1 cellular context compared by ENCODE assay signal in genomic region chr9:19748278-19749126, GRCh38.
TF ChIP-seq lines count a peak whose summit lies in the region.

No MANE protein-coding gene starts in this region.

TF ChIP-seq in K562, 482 proteins besides CTCF, POLR2A, EP300 and RAD21 (continued from another document and continues in another):
- no peak for TF ChIP-seq EGR1 (conservative IDR thresholded peaks at IDR 0.05)
- no peak for TF ChIP-seq PKNOX1 (IDR thresholded peaks at IDR 0.05)
- TF ChIP-seq CBFA2T3 (IDR thresholded peaks at IDR 0.05): peak; percentile 95
- no peak for TF ChIP-seq DIDO1 (tag; IDR thresholded peaks at IDR 0.05; ENCODE audit: low read depth)
- no peak for TF ChIP-seq MTF1 (CRISPR knock-in tag; IDR thresholded peaks at IDR 0.05; ENCODE audit: borderline replicate concordance)
- TF ChIP-seq ZKSCAN1 (IDR thresholded peaks at IDR 0.05; ENCODE audit: low read depth, low read length): no peak
- peak; percentile 28 to 69; a peak in 2 of 4 replicates for TF ChIP-seq RCOR1 (IDR thresholded peaks at IDR 0.05; ENCODE audit: borderline replicate concordance in 1 of 2, low read depth in 2 of 2, low read length in 2 of 2)
- TF ChIP-seq RBM25 (IDR thresholded peaks at IDR 0.05; ENCODE audit: low read depth, low read length, severe bottlenecking): no peak
- TF ChIP-seq YY1 (IDR thresholded peaks at IDR 0.05; ENCODE audit: borderline replicate concordance in 1 of 3, control insufficient read depth in 1 of 3, extremely low read depth in 1 of 3, insufficient read depth in 3 of 3, insufficient read length in 1 of 3, insufficient replicate concordance in 2 of 3, low read depth in 1 of 3, low read length in 2 of 3): no peak
- TF ChIP-seq NR3C1 (CRISPR knock-in tag; IDR thresholded peaks at IDR 0.05): no peak
- no peak for TF ChIP-seq CEBPG (CRISPR knock-in tag; IDR thresholded peaks at IDR 0.05)
- peak in 1 of 2 experiments; percentile 47; a peak in 1 of 4 replicates for TF ChIP-seq CEBPG (tag; conservative IDR thresholded peaks at IDR 0.05 in 1 of 2, IDR thresholded peaks at IDR 0.05 in 1 of 2)
- no peak for TF ChIP-seq LARP7 (IDR thresholded peaks at IDR 0.05)
- TF ChIP-seq USF2 (CRISPR knock-in tag; IDR thresholded peaks at IDR 0.05): no peak
- TF ChIP-seq GABPA (tag; conservative IDR thresholded peaks at IDR 0.05; ENCODE audit: low read depth): peak; percentile 65
- no peak for TF ChIP-seq ZNF121 (CRISPR knock-in tag; conservative IDR thresholded peaks at IDR 0.05)
- TF ChIP-seq ETV6 (IDR thresholded peaks at IDR 0.05; ENCODE audit: borderline replicate concordance in 1 of 2, low read depth in 2 of 2, low read length in 1 of 2): peak; percentile 79 to 96; a peak in 3 of 4 replicates
- TF ChIP-seq ETV6 (CRISPR knock-in tag; IDR thresholded peaks at IDR 0.05; ENCODE audit: borderline replicate concordance): no peak
- peak; percentile 67; the same call in 1 of the 2 replicates for TF ChIP-seq NCOA1 (IDR thresholded peaks at IDR 0.05; ENCODE audit: low read depth)
- peak; percentile 77 for TF ChIP-seq NFE2 (IDR thresholded peaks at IDR 0.05; ENCODE audit: low read depth)
- peak; percentile 89 for TF ChIP-seq JUND (IDR thresholded peaks at IDR 0.05; ENCODE audit: borderline replicate concordance, low read depth, low read length)
- TF ChIP-seq JUND (tag; IDR thresholded peaks at IDR 0.05; ENCODE audit: borderline replicate concordance, low read depth, low read length): peak; percentile 89; the same call in 2 of the 3 replicates
- peak; percentile 38; the same call in 1 of the 2 replicates for TF ChIP-seq MBD2 (IDR thresholded peaks at IDR 0.05; ENCODE audit: borderline replicate concordance, low read depth)
- no peak for TF ChIP-seq GTF2F1 (IDR thresholded peaks at IDR 0.05; ENCODE audit: low read depth, low read length)
- peak; percentile 88 for TF ChIP-seq NCOR1 (IDR thresholded peaks at IDR 0.05)
- no peak for TF ChIP-seq E2F1 (CRISPR knock-in tag; IDR thresholded peaks at IDR 0.05)
- TF ChIP-seq GTF2E2 (tag; IDR thresholded peaks at IDR 0.05): peak; percentile 36; the same call in 1 of the 2 replicates
- peak; percentile 45; the same call in 1 of the 2 replicates for TF ChIP-seq ZKSCAN8 (CRISPR knock-in tag; IDR thresholded peaks at IDR 0.05)
- no peak for TF ChIP-seq MGA (IDR thresholded peaks at IDR 0.05)
- peak; percentile 69; the same call in 1 of the 2 replicates for TF ChIP-seq HDAC2 (IDR thresholded peaks at IDR 0.05)
- TF ChIP-seq TAL1 (IDR thresholded peaks at IDR 0.05): peak; percentile 89
- no peak for TF ChIP-seq SLC30A9 (CRISPR knock-in tag; IDR thresholded peaks at IDR 0.05)
- no peak for TF ChIP-seq ZNF518B (CRISPR knock-in tag; IDR thresholded peaks at IDR 0.05)
- no peak for TF ChIP-seq ZBED1 (IDR thresholded peaks at IDR 0.05)
- TF ChIP-seq ATF2 (CRISPR knock-in tag; IDR thresholded peaks at IDR 0.05): no peak
- no peak for TF ChIP-seq PHB (CRISPR knock-in tag; IDR thresholded peaks at IDR 0.05)
- TF ChIP-seq ZBTB33 (CRISPR knock-in tag; IDR thresholded peaks at IDR 0.05): no peak
- no peak for TF ChIP-seq CBX5 (IDR thresholded peaks at IDR 0.05; ENCODE audit: borderline replicate concordance, low read depth)
